Comparison of ENCODE assay signal across 19 cellular contexts in genomic region chr14:23146423-23146910, GRCh38. TPM values are rescaled to one million over a fixed set of nuclear protein-coding genes. Genes with fewer than 3 reads are reported as not detected.
DNase-seq lines count a peak whose midpoint lies in the region; ATAC-seq and TF ChIP-seq lines count a peak whose summit lies in the region.
"Had no signal": no experiment of that assay in that cellular context is flagged by ENCODE, and none has a peak within 500 bp of the region (broad histone marks: within the 10 kb centered on the region; RNA-seq: fewer than 3 reads in every experiment).

No MANE protein-coding gene starts in this region.

- ATAC-seq in RWPE2 (ENCODE audit: low read depth) (no peak), GM21723 (IDR thresholded peaks at IDR 0.05; ENCODE audit: unreplicated experiment) (no peak), GM19035 (IDR thresholded peaks at IDR 0.05; ENCODE audit: unreplicated experiment) (no peak), GM19023 (IDR thresholded peaks at IDR 0.05; ENCODE audit: unreplicated experiment) (no peak)
- ATAC-seq in stimulated activated memory B cell treated with anti-CD40 and anti-IgM and Interleukin-4, amounts not matched to agents 10 μg/mL and 1 μg/mL and 100 μg/mL, for 72 hours = peak; percentile 55
- ATAC-seq: mucosa of descending colon had no signal

- no peaks in the 10 kb centered on the region for H3K9me3 ChIP-seq in Caco-2
- H3K9me3 ChIP-seq in RWPE2 (ENCODE audit: severe bottlenecking) = no peaks in the 10 kb centered on the region
- H3K9me3 ChIP-seq: mucosa of descending colon had no signal

- POLR2A ChIA-PET in Caco-2 (lab: Charles Lee) = interaction anchor here (1.0 kb wide), 1 partner anchor 51 kb away, joined by 5 read pairs; the partner anchor contains the start of genes ACIN1 and C14orf119

- no peak overlapping the region for H3K4me3 Mint-ChIP-seq in Caco-2 (ENCODE audit: unreplicated experiment)
- H3K4me3 Mint-ChIP-seq in stimulated activated memory B cell treated with anti-CD40 and anti-IgM and Interleukin-4, amounts not matched to agents 10 μg/mL and 1 μg/mL and 100 μg/mL, for 72 hours = no peak overlapping the region
- H3K4me3 Mint-ChIP-seq: activated B cell treated with CpG ODN at 0.5 μM for 24 hours had no signal

- no peaks in the 10 kb centered on the region for H3K27me3 ChIP-seq in Caco-2 (replicated peaks; ENCODE audit: control insufficient read depth, insufficient read depth, low read length)
- H3K27me3 ChIP-seq in RWPE2 (ENCODE audit: insufficient read depth, poor library complexity, severe bottlenecking) = no peaks in the 10 kb centered on the region
- H3K27me3 ChIP-seq in layer of hippocampus (ENCODE audit: control insufficient read depth, insufficient read depth, low read length) = no peaks in the 10 kb centered on the region

- H3K27ac Mint-ChIP-seq in Caco-2 (ENCODE audit: unreplicated experiment) = peak overlapping the region; percentile 54
- no peak overlapping the region for H3K27ac Mint-ChIP-seq in stimulated activated memory B cell treated with anti-CD40 and anti-IgM and Interleukin-4, amounts not matched to agents 10 μg/mL and 1 μg/mL and 100 μg/mL, for 72 hours
- H3K27ac Mint-ChIP-seq: activated B cell treated with CpG ODN at 0.5 μM for 24 hours had no signal

- H3K36me3 Mint-ChIP-seq in Caco-2 (ENCODE audit: insufficient read depth, unreplicated experiment) = peaks cover 5% of the 10 kb centered on the region
- no peaks in the 10 kb centered on the region for H3K36me3 Mint-ChIP-seq in stimulated activated memory B cell treated with anti-CD40 and anti-IgM and Interleukin-4, amounts not matched to agents 10 μg/mL and 1 μg/mL and 100 μg/mL, for 72 hours

- TF ChIP-seq CTCF in Caco-2 (IDR thresholded peaks at IDR 0.05; ENCODE audit: insufficient read depth in 1 of 2, low read depth in 1 of 2, low read length in 1 of 2, severe bottlenecking in 1 of 2, unreplicated experiment in 1 of 2) (no peak), RWPE2 (IDR thresholded peaks at IDR 0.05; ENCODE audit: poor library complexity, severe bottlenecking) (no peak)

- H3K27ac ChIP-seq in RWPE2 (ENCODE audit: poor library complexity, severe bottlenecking) = peak overlapping the region; percentile 23
- H3K27ac ChIP-seq in layer of hippocampus (ENCODE audit: low read depth, low read length) = peak overlapping the region; percentile 14

- H3K4me3 ChIP-seq in Caco-2 (ENCODE audit: low read depth, low read length) (no peak overlapping the region), RWPE2 (ENCODE audit: severe bottlenecking) (no peak overlapping the region)
- H3K4me3 ChIP-seq: mucosa of descending colon had no signal

- peaks cover 29% of the 10 kb centered on the region for H3K4me1 ChIP-seq in Caco-2
- peaks cover 14% of the 10 kb centered on the region for H3K4me1 ChIP-seq in RWPE2 (ENCODE audit: insufficient read depth, poor library complexity, severe bottlenecking)

- no TSS peak for BruUV-seq in Caco-2 (replicated peaks; lab: Mats Ljungman, UMichigan)

- no peaks in the 10 kb centered on the region for H3K27me3 Mint-ChIP-seq in Caco-2 (ENCODE audit: insufficient read depth, unreplicated experiment)
- H3K27me3 Mint-ChIP-seq in stimulated activated memory B cell treated with anti-CD40 and anti-IgM and Interleukin-4, amounts not matched to agents 10 μg/mL and 1 μg/mL and 100 μg/mL, for 72 hours = no peaks in the 10 kb centered on the region

- DNase-seq in Caco-2 (peak; percentile 52 to 74), RWPE2 (ENCODE audit: low spot score) (no peak), DMS79 treated with DMSO at 0.1 percent for 48 hours (lab: John Stamatoyannopoulos, UW) (no peak)
- DNase-seq: activated B cell treated with CpG ODN at 0.5 μM for 24 hours; activated effector memory CD4-positive, alpha-beta T cell treated with Interleukin-2 at 50 U/mL for 16 hours; central memory CD4-positive, alpha-beta T cell; effector CD4-positive, alpha-beta T cell; mucosa of descending colon; NCI-H510A treated with DMSO at 0.1 percent for 48 hours; SHP77 treated with DMSO at 0.1 percent for 48 hours; T-helper 1 cell had no signal

- H3K9me3 Mint-ChIP-seq in Caco-2 (ENCODE audit: unreplicated experiment) = no peaks in the 10 kb centered on the region
- peaks cover 3% of the 10 kb centered on the region for H3K9me3 Mint-ChIP-seq in stimulated activated memory B cell treated with anti-CD40 and anti-IgM and Interleukin-4, amounts not matched to agents 10 μg/mL and 1 μg/mL and 100 μg/mL, for 72 hours
- H3K9me3 Mint-ChIP-seq: activated B cell treated with CpG ODN at 0.5 μM for 24 hours had no signal

- H3K36me3 ChIP-seq in Caco-2 (ENCODE audit: control insufficient read depth, insufficient read depth, low read length) (no peaks in the 10 kb centered on the region), RWPE2 (ENCODE audit: low read depth) (no peaks in the 10 kb centered on the region)

- peaks cover 26% of the 10 kb centered on the region for H3K4me1 Mint-ChIP-seq in Caco-2 (ENCODE audit: low read depth, unreplicated experiment)
- H3K4me1 Mint-ChIP-seq in stimulated activated memory B cell treated with anti-CD40 and anti-IgM and Interleukin-4, amounts not matched to agents 10 μg/mL and 1 μg/mL and 100 μg/mL, for 72 hours = peaks cover 6% of the 10 kb centered on the region
- H3K4me1 Mint-ChIP-seq: activated B cell treated with CpG ODN at 0.5 μM for 24 hours had no signal

- intact Hi-C loops in Caco-2 (cut with micrococcal nuclease; ENCODE audit: unreplicated experiment) = loop anchor here (1.0 to 2.0 kb wide), 2 partner anchors 28 to 36 kb away; partner anchors contain the start of gene SLC7A8

- CTCF ChIA-PET in Caco-2 (lab: Charles Lee) = interaction anchor here (0.9 to 2.4 kb wide), 3 partner anchors 16 to 35 kb away, joined by 3 to 17 read pairs (median 3); no protein-coding TSS in a partner anchor

RNA-seq across cellular contexts. Expression of gene CEBPE, which starts 27.4 kb away (rescaled TPM):
- total RNA-seq in Caco-2 (2022) = not detected in 2 replicates
- total RNA-seq: fibroblast of lung, M059J, mucosa of descending colon, osteoblast had no signal

RNA-seq across cellular contexts. Expression of gene SLC7A8, which starts 37.0 kb away (rescaled TPM):
- 26.9 and 28.9 TPM in 2 replicates for total RNA-seq in Caco-2 (2022)

RNA-seq across cellular contexts. Expression of gene CIROP, which starts 41.7 kb away (rescaled TPM):
- not detected in 2 replicates for total RNA-seq in Caco-2 (2022)
- total RNA-seq: activated B cell treated with CpG ODN at 0.5 μM for 24 hours, M059J, osteoblast had no signal

RNA-seq across cellular contexts. Expression of gene C14orf119, which starts 51.2 kb away (rescaled TPM):
- 46.3 and 52.0 TPM in 2 replicates for total RNA-seq in Caco-2 (2022)

RNA-seq across cellular contexts. Expression of gene ACIN1, which starts 51.5 kb away (rescaled TPM):
- 193 and 201 TPM in 2 replicates for total RNA-seq in Caco-2 (2022)

Comparison
In these comparisons a context has a peak if more than half of its experiments do, and no peak if none do; other contexts are left out.
1. DNase-seq: peak in Caco-2 (2 of 2); none in RWPE2 (single experiment) and DMS79 treated with DMSO at 0.1 percent for 48 hours (single experiment).